11 cellular contexts compared by ENCODE assay signal in the genomic region with DNA sequence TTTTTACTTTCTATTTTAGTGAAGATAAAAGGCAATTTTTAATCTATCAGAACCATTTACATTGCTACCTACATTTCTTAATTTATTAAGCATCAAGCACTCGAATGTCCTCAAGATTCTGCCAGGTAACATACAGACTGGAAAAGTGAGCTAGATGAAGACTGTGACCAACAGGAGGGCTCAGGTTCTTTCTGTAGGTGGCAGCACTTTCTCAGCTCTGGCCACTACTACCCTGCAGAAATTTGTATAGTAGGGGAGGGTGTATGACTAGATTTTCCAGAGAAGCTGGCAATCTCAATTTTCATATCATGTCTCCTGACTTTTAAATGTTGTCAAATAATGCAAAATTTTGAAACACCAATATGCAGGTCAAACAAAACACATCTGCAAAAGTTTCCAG.
DNase-seq lines count a peak whose midpoint lies in the region; ATAC-seq, FAIRE-seq and TF ChIP-seq lines count a peak whose summit lies in the region.
"Had no signal": no experiment of that assay in that cellular context is flagged by ENCODE, and none has a peak within 500 bp of the region (broad histone marks: within the 10 kb centered on the region; RNA-seq: fewer than 3 reads in every experiment).

No MANE protein-coding gene starts in this region.

- H3K9ac ChIP-seq in PC-3 (ENCODE audit: low read length) (no peak overlapping the region), kidney (ENCODE audit: low read length in 2 of 2) (no peak overlapping the region)

- H3K79me2 ChIP-seq in PC-3 (ENCODE audit: low read length), result no peaks in the 10 kb centered on the region

- H3K9me2 ChIP-seq in PC-3 (replicated peaks; ENCODE audit: low read length), result no peaks in the 10 kb centered on the region

- CTCF ChIA-PET in PC-3 (lab: Charles Lee), result interaction anchor here (0.6 kb wide), 1 partner anchor 429 kb away, joined by 3 read pairs; no protein-coding TSS in a partner anchor

- H3F3A ChIP-seq in PC-3 (ENCODE audit: low read length, unreplicated experiment), result no peaks in the 10 kb centered on the region

- intact Hi-C loops in PC-3 (cut with micrococcal nuclease), result no loop called here
- intact Hi-C loops in kidney (cut with DNase I), result no loop called here

- H3K4me1 ChIP-seq in PC-3 (ENCODE audit: insufficient read depth, low read length), result no peaks in the 10 kb centered on the region
- no peaks in the 10 kb centered on the region for H3K4me1 ChIP-seq in kidney (ENCODE audit: control insufficient read depth in 1 of 2, insufficient read depth in 1 of 2, low read depth in 1 of 2, low read length in 2 of 2)

- no peaks in the 10 kb centered on the region for H3K27me3 ChIP-seq in PC-3 (ENCODE audit: low read length)

- FAIRE-seq in kidney (lab: Jason Lieb, UNC), result no peak
- FAIRE-seq: endothelial cell of umbilical vein had no signal

- ATAC-seq in PC-3 (peak; percentile 58; the same call in 1 of the 2 replicates), HG02571 (IDR thresholded peaks at IDR 0.05; ENCODE audit: unreplicated experiment) (no peak)

- no peak overlapping the region for H3K4me2 ChIP-seq in PC-3 (ENCODE audit: low read length)

- POLR2A ChIA-PET in PC-3 (lab: Charles Lee; ENCODE audit: unreplicated experiment), result no interaction called here

- H3K4me3 ChIP-seq in PC-3 (ENCODE audit: low read length), result no peak overlapping the region
- no peak overlapping the region for H3K4me3 ChIP-seq in kidney (ENCODE audit: low read length in 2 of 2)

- H3K9me3 ChIP-seq in PC-3 (ENCODE audit: low read length), result no peaks in the 10 kb centered on the region
- H3K9me3 ChIP-seq in kidney (ENCODE audit: control insufficient read depth in 1 of 2, low read length in 2 of 2), result no peaks in the 10 kb centered on the region

- TF ChIP-seq CTCF in GM12874 (IDR thresholded peaks at IDR 0.05; ENCODE audit: insufficient read depth, low read depth, low read length) (0 out of 2 replicates have a peak, but pooled peaks have one; percentile 22), PC-3 (conservative IDR thresholded peaks at IDR 0.05; ENCODE audit: low read depth, low read length) (peak; percentile 47), kidney (IDR thresholded peaks at IDR 0.05; ENCODE audit: borderline replicate concordance, extremely low read depth, insufficient read depth) (peak; percentile 12)

- H3K36me3 ChIP-seq in PC-3 (ENCODE audit: low read depth, low read length), result no peaks in the 10 kb centered on the region
- no peaks in the 10 kb centered on the region for H3K36me3 ChIP-seq in kidney (ENCODE audit: control insufficient read depth in 1 of 2, insufficient read depth in 2 of 2, low read length in 2 of 2)

- no peak overlapping the region for H2AFZ ChIP-seq in PC-3 (ENCODE audit: low read length)

- no peaks in the 10 kb centered on the region for H4K20me1 ChIP-seq in PC-3 (ENCODE audit: low read length)

- BruUV-seq in PC-3 (replicated peaks; lab: Mats Ljungman, UMichigan), result no TSS peak

- H3K27ac ChIP-seq in PC-3 (ENCODE audit: low read length) (no peak overlapping the region), kidney (ENCODE audit: low read depth in 2 of 2, low read length in 2 of 2) (no peak overlapping the region)

- DNase-seq in A172 (ENCODE audit: low spot score) (peak; percentile 10), PC-3 (peak; percentile 3), kidney (no peak), NCI-H510A treated with DMSO at 0.1 percent for 48 hours (lab: John Stamatoyannopoulos, UW) (no peak), NCI-H187 (lab: John Stamatoyannopoulos, UW) (no peak)
- no peak for DNase-seq in activated CD4-positive, CD25-positive, alpha-beta regulatory T cell treated with anti-CD3 and anti-CD28 coated beads, Interleukin-2, amount 50 U/mL, for 72 hours
- DNase-seq: activated gamma-delta T cell treated with Interleukin-2 at 50 U/mL for 16 hours, NCI-H1930 had no signal

Comparison
In these comparisons a context has a peak if more than half of its experiments do, and no peak if none do; other contexts are left out.
1. DNase-seq: peak in A172 (single experiment) and PC-3 (single experiment); none in kidney (single experiment), activated CD4-positive, CD25-positive, alpha-beta regulatory T cell treated with anti-CD3 and anti-CD28 coated beads, Interleukin-2, amount 50 U/mL, for 72 hours (single experiment), NCI-H510A treated with DMSO at 0.1 percent for 48 hours (single experiment) and NCI-H187 (0 of 2).
2. Peak in every context shown above with its lines, with median percentiles within 50 percentile points of each other: CTCF ChIP-seq.